In the genomic region with DNA sequence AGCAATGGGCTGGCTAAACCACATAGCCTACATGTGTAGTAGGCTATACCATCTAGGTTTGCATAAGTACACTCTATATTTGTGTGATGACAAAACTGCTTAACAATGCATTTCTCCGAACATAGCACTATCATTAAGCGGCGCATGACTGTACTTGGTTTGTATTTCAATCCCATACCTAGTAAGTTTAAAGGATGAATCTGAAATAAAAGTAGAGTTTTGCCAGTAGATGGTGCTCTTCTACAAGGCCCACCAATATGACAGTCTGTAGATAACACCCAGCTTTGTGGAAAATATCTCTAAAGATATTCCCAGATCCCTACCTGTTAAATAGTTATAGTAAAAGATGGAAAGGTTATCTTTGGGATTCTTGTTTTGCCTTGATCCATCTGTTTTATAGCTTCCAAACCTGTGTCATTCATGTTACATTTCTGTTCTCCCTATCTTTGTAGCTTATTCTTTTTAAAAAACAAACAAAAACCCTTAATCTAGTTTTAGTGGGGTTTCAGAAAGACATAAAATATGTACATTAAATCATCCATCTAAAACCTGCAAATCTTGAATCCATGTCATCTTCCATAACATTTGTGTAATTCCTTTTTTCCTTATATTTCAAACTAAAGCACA, we compare ENCODE assay signal across 8 cellular contexts. TPM values are rescaled to one million over a fixed set of nuclear protein-coding genes. Genes with fewer than 3 reads are reported as not detected.
DNase-seq lines count a peak whose midpoint lies in the region; ATAC-seq and TF ChIP-seq lines count a peak whose summit lies in the region.

No MANE protein-coding gene starts in this region.

- peak; percentile 85 for TF ChIP-seq CTCF in KMS-11 (conservative IDR thresholded peaks at IDR 0.05; ENCODE audit: low read depth, low read length)
- peak; percentile 86 for TF ChIP-seq CTCF in RWPE2 (IDR thresholded peaks at IDR 0.05; ENCODE audit: poor library complexity, severe bottlenecking)
- TF ChIP-seq CTCF in osteoblast (IDR thresholded peaks at IDR 0.05; ENCODE audit: extremely low read depth, low read depth, low read length), result peak; percentile 66

- H3K9ac ChIP-seq in KMS-11, result no peak overlapping the region

- H3K4me2 ChIP-seq in KMS-11, result no peak overlapping the region
- no peak overlapping the region for H3K4me2 ChIP-seq in osteoblast (ENCODE audit: insufficient read depth, low read length)

- H2AFZ ChIP-seq in KMS-11 (ENCODE audit: low read depth) (no peak overlapping the region), osteoblast (ENCODE audit: low read length) (no peak overlapping the region)

- no peaks in the 10 kb centered on the region for H3K27me3 ChIP-seq in KMS-11 (ENCODE audit: insufficient read depth, low read depth)
- H3K27me3 ChIP-seq in RWPE2 (ENCODE audit: insufficient read depth, poor library complexity, severe bottlenecking), result no peaks in the 10 kb centered on the region
- H3K27me3 ChIP-seq in osteoblast (ENCODE audit: insufficient read depth, low read length), result no peaks in the 10 kb centered on the region

- peak; percentile 61 for ATAC-seq in GM21717 (IDR thresholded peaks at IDR 0.05; ENCODE audit: unreplicated experiment)
- ATAC-seq in RWPE2 (ENCODE audit: low read depth), result peak; percentile 77; the same call in 2 of the 3 replicates
- peak; percentile 66 for ATAC-seq in esophagus mucosa

- H4K20me1 ChIP-seq in KMS-11 (ENCODE audit: insufficient read depth), result no peaks in the 10 kb centered on the region
- no peaks in the 10 kb centered on the region for H4K20me1 ChIP-seq in osteoblast (ENCODE audit: insufficient read depth, low read length)

- H3K36me3 ChIP-seq in KMS-11 (ENCODE audit: insufficient read depth) (no peaks in the 10 kb centered on the region), RWPE2 (ENCODE audit: low read depth) (peaks cover 75% of the 10 kb centered on the region), osteoblast (ENCODE audit: insufficient read depth, low read length) (peaks cover 29% of the 10 kb centered on the region)

- H3K4me3 ChIP-seq in KMS-11 (IDR thresholded peaks at IDR 0.05; ENCODE audit: insufficient read depth, low read depth, low read length) (no peak overlapping the region), RWPE2 (ENCODE audit: severe bottlenecking) (no peak overlapping the region), osteoblast (ENCODE audit: insufficient read depth, low read length) (no peak overlapping the region)

- H3K79me2 ChIP-seq in KMS-11 (ENCODE audit: insufficient read depth, low read depth) (no peaks in the 10 kb centered on the region), osteoblast (ENCODE audit: insufficient read depth, low read length) (peaks cover 16% of the 10 kb centered on the region)

- H3K4me1 ChIP-seq in KMS-11 (ENCODE audit: low read depth, poor library complexity, severe bottlenecking) (peaks cover 11% of the 10 kb centered on the region), RWPE2 (ENCODE audit: insufficient read depth, poor library complexity, severe bottlenecking) (no peaks in the 10 kb centered on the region), osteoblast (ENCODE audit: insufficient read depth, low read length) (peaks cover 26% of the 10 kb centered on the region)

- DNase-seq in NCI-H2107 treated with DMSO at 0.1 percent for 48 hours (lab: John Stamatoyannopoulos, UW; ENCODE audit: unreplicated experiment) (peak; percentile 76), NCI-H2107 (lab: John Stamatoyannopoulos, UW) (no peak), RWPE2 (ENCODE audit: low spot score) (no peak), osteoblast (ENCODE audit: insufficient read length, low spot score, missing footprints) (no peak)
- DNase-seq in activated CD8-positive, alpha-beta memory T cell treated with anti-CD3 and anti-CD28 coated beads, Interleukin-2, amount 50 U/mL, for 48 hours, result no peak

- no peaks in the 10 kb centered on the region for H3K9me3 ChIP-seq in RWPE2 (ENCODE audit: severe bottlenecking)
- H3K9me3 ChIP-seq in osteoblast (ENCODE audit: low read depth, low read length), result no peaks in the 10 kb centered on the region

- no peak overlapping the region for H3K27ac ChIP-seq in KMS-11
- H3K27ac ChIP-seq in RWPE2 (ENCODE audit: poor library complexity, severe bottlenecking), result no peak overlapping the region
- peak overlapping the region; percentile 65 for H3K27ac ChIP-seq in osteoblast (ENCODE audit: low read depth, low read length)

RNA-seq across cellular contexts. Expression of a gene that starts 20.7 kb away (rescaled TPM):
- total RNA-seq in esophagus mucosa (5.4 TPM), osteoblast (25.9 and 27.9 TPM in 2 replicates)

RNA-seq across cellular contexts. Expression of a gene that starts 33.9 kb away (rescaled TPM):
- 13.4 TPM for total RNA-seq in esophagus mucosa
- 5.1 and 5.6 TPM in 2 replicates for total RNA-seq in osteoblast
